In the genomic region with DNA sequence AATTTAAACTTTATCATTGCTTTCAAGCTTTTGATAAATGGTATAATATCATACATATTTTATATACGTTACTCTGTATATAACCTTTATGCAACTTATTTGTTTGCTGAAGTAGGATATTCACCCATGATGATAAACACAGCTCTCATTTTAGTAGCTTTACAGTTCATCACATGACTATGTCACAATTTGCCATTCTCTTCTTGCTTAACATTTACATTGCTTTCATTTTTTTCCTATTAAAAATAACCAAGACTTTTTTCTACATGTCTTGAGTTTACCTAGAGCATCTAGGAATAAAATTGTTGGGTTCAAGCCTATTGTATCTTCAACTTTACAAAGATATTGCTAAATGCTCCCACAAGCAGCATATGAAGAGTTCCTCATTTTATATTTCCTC, we compare ENCODE assay signal across 17 cellular contexts. TPM values are rescaled to one million over a fixed set of nuclear protein-coding genes. Genes with fewer than 3 reads are reported as not detected.
DNase-seq lines count a peak whose midpoint lies in the region; ATAC-seq, FAIRE-seq and TF ChIP-seq lines count a peak whose summit lies in the region.
"Had no signal": no experiment of that assay in that cellular context is flagged by ENCODE, and none has a peak within 500 bp of the region (broad histone marks: within the 10 kb centered on the region; RNA-seq: fewer than 3 reads in every experiment).

No MANE protein-coding gene starts in this region.

- intact Hi-C loops in left cardiac atrium (cut with DNase I): no loop called here

- H3K4me1 Mint-ChIP-seq in CD4-positive, CD25-positive, alpha-beta regulatory T cell: peaks cover 21 to 62% (median 52%) of the 10 kb centered on the region in 4 donors

- H3K27ac Mint-ChIP-seq in CD4-positive, CD25-positive, alpha-beta regulatory T cell: no peak overlapping the region
- H3K27ac Mint-ChIP-seq: effector memory CD8-positive, alpha-beta T cell had no signal

- peaks cover 30% of the 10 kb centered on the region for H3K36me3 ChIP-seq in CD4-positive, CD25-positive, alpha-beta regulatory T cell (ENCODE audit: control insufficient read depth, insufficient read depth, low read length)
- H3K36me3 ChIP-seq in adipocyte (ENCODE audit: control insufficient read depth, insufficient read depth, low read length, severe bottlenecking) (peaks cover 32% of the 10 kb centered on the region), H7 (replicated peaks; ENCODE audit: control insufficient read depth, insufficient read depth, low read length) (no peaks in the 10 kb centered on the region)

- peak overlapping the region; percentile 66 for H3K4me2 ChIP-seq in A549

- H3K4me3 ChIP-seq in A549: no peak overlapping the region
- H3K4me3 ChIP-seq in CD4-positive, CD25-positive, alpha-beta regulatory T cell (ENCODE audit: low read depth, low read length): no peak overlapping the region
- peak overlapping the region; percentile 30 for H3K4me3 ChIP-seq in adipocyte (ENCODE audit: low read length)
- no peak overlapping the region for H3K4me3 ChIP-seq in fibroblast of villous mesenchyme (ENCODE audit: low read depth, low read length)
- H3K4me3 ChIP-seq in H7 (ENCODE audit: insufficient read depth, low read depth, low read length): no peak overlapping the region

- H3K9me3 ChIP-seq in A549 (no peaks in the 10 kb centered on the region), adipocyte (ENCODE audit: control insufficient read depth, low read length) (no peaks in the 10 kb centered on the region)
- no peaks in the 10 kb centered on the region for H3K9me3 ChIP-seq in CD4-positive, CD25-positive, alpha-beta regulatory T cell (ENCODE audit: control insufficient read depth in 2 of 2, low read length in 2 of 2)

- no peak overlapping the region for H3K4me3 Mint-ChIP-seq in CD4-positive, CD25-positive, alpha-beta regulatory T cell
- H3K4me3 Mint-ChIP-seq: effector memory CD8-positive, alpha-beta T cell had no signal

- no peak for TF ChIP-seq RAD21 in A549 (conservative IDR thresholded peaks at IDR 0.05 in 1 of 2, IDR thresholded peaks at IDR 0.05 in 1 of 2)

- WGBS in A549 (ENCODE audit: missing lambda C conversion rate): 80% methylated on average over 1 of the region's 1 CpG

- no peak for TF ChIP-seq POLR2A in A549 (IDR thresholded peaks at IDR 0.05; ENCODE audit: low read length)

- FAIRE-seq in A549 (lab: Jason Lieb, UNC): no peak

- POLR2A ChIA-PET in A549 (lab: Yijun Ruan, JAX) (interaction anchor here (1.4 to 1.7 kb wide), 2 partner anchors 10 to 72 kb away, joined by 5 read pairs; no protein-coding TSS in a partner anchor), RWPE1 (lab: Yijun Ruan, JAX; ENCODE audit: low non-redundant PET) (no interaction called here)

- DNase-seq in A549 (ENCODE audit: low read depth in 1 of 2, low spot score in 1 of 2) (no peak), adipocyte (ENCODE audit: low read depth) (peak; percentile 72), fibroblast of villous mesenchyme (ENCODE audit: low read depth) (peak; percentile 74), left cardiac atrium (no peak), H7 (no peak), RWPE1 (ENCODE audit: low spot score) (no peak)
- no peak for DNase-seq in CD4-positive, CD25-positive, alpha-beta regulatory T cell
- no peak for DNase-seq in stimulated activated naive CD4-positive, alpha-beta T cell treated with Interleukin-2 at 50 U/mL for 16 hours (lab: John Stamatoyannopoulos, UW)
- DNase-seq: activated CD8-positive, alpha-beta memory T cell treated with anti-CD3 and anti-CD28 coated beads, Interleukin-2, amount 50 U/mL, for 48 hours; activated gamma-delta T cell; effector memory CD8-positive, alpha-beta T cell; foreskin keratinocyte; hypothalamus; NCI-H1436; NCI-H526; WERI-Rb-1 had no signal

- TF ChIP-seq EP300 in A549 (IDR thresholded peaks at IDR 0.05): no peak

- TF ChIP-seq CTCF in A549 (IDR thresholded peaks at IDR 0.05): no peak
- no peak for TF ChIP-seq CTCF in fibroblast of villous mesenchyme (IDR thresholded peaks at IDR 0.05; ENCODE audit: insufficient read depth, low read depth, low read length)
- TF ChIP-seq CTCF in RWPE1 (conservative IDR thresholded peaks at IDR 0.05; ENCODE audit: low read depth): no peak

- H3K27ac ChIP-seq in A549: peak overlapping the region in 1 of 2 experiments; percentile 19; a peak in 2 of 6 replicates
- H3K27ac ChIP-seq in CD4-positive, CD25-positive, alpha-beta regulatory T cell (ENCODE audit: insufficient read depth, low read length, poor library complexity, severe bottlenecking): peak overlapping the region; percentile 35
- H3K27ac ChIP-seq in RWPE1: no peak overlapping the region
- H3K27ac ChIP-seq: foreskin keratinocyte, WERI-Rb-1 had no signal

- H3K27me3 Mint-ChIP-seq in CD4-positive, CD25-positive, alpha-beta regulatory T cell: no peaks in the 10 kb centered on the region
- H3K27me3 Mint-ChIP-seq: effector memory CD8-positive, alpha-beta T cell had no signal

- no peak overlapping the region for H3K9ac ChIP-seq in adipocyte (ENCODE audit: low read length)

- H3K36me3 Mint-ChIP-seq in CD4-positive, CD25-positive, alpha-beta regulatory T cell: peaks cover 19% of the 10 kb centered on the region

- H3K4me1 ChIP-seq in A549 (peaks cover 58% of the 10 kb centered on the region), adipocyte (ENCODE audit: control insufficient read depth, insufficient read depth, low read length) (peaks cover 58% of the 10 kb centered on the region)
- H3K4me1 ChIP-seq in CD4-positive, CD25-positive, alpha-beta regulatory T cell (ENCODE audit: control insufficient read depth, insufficient read depth, low read length, poor library complexity, severe bottlenecking): peaks cover 35% of the 10 kb centered on the region
- H3K4me1 ChIP-seq: foreskin keratinocyte had no signal

- H3K27me3 ChIP-seq in CD4-positive, CD25-positive, alpha-beta regulatory T cell (ENCODE audit: control insufficient read depth, insufficient read depth, low read length): no peaks in the 10 kb centered on the region
- H3K27me3 ChIP-seq in adipocyte (replicated peaks; ENCODE audit: control insufficient read depth, insufficient read depth, low read length) (no peaks in the 10 kb centered on the region), H7 (ENCODE audit: control insufficient read depth, insufficient read depth, low read length) (no peaks in the 10 kb centered on the region)
- H3K27me3 ChIP-seq: foreskin keratinocyte had no signal

- CTCF ChIA-PET in A549 (lab: Yijun Ruan, JAX): interaction anchor here (1.2 to 1.5 kb wide), 2 partner anchors 11 to 72 kb away, joined by 3 to 4 read pairs; a partner anchor contains a TSS
- CTCF ChIA-PET in RWPE1 (lab: Yijun Ruan, JAX): interaction anchor here (0.6 to 1.0 kb wide), 2 partner anchors 28 to 72 kb away, joined by 3 read pairs; no protein-coding TSS in a partner anchor

- no peaks in the 10 kb centered on the region for H3K9me3 Mint-ChIP-seq in CD4-positive, CD25-positive, alpha-beta regulatory T cell
- H3K9me3 Mint-ChIP-seq: effector memory CD8-positive, alpha-beta T cell had no signal

- ATAC-seq in A549: no peak
- ATAC-seq in CD4-positive, CD25-positive, alpha-beta regulatory T cell (ENCODE audit: low read depth in 2 of 2): no peak
- ATAC-seq in left cardiac atrium: no peak
- ATAC-seq: effector memory CD8-positive, alpha-beta T cell; foreskin keratinocyte had no signal

TF ChIP-seq in A549, 52 proteins besides CTCF, POLR2A, EP300 and RAD21:
- TF ChIP-seq HEYL (CRISPR knock-in tag; IDR thresholded peaks at IDR 0.05) (no peak), MAZ (IDR thresholded peaks at IDR 0.05; ENCODE audit: borderline replicate concordance, low read depth, low read length) (no peak), HOXA7 (CRISPR knock-in tag; IDR thresholded peaks at IDR 0.05) (no peak), CBX8 (IDR thresholded peaks at IDR 0.05) (no peak), JUNB (IDR thresholded peaks at IDR 0.05) (no peak), ZFP36 (IDR thresholded peaks at IDR 0.05; ENCODE audit: borderline replicate concordance, partially characterized antibody) (no peak), RARB (CRISPR knock-in tag; IDR thresholded peaks at IDR 0.05) (no peak), MAFK (IDR thresholded peaks at IDR 0.05; ENCODE audit: partially characterized antibody) (no peak), BHLHE40 (IDR thresholded peaks at IDR 0.05; ENCODE audit: low read depth, low read length) (no peak), CHD4 (IDR thresholded peaks at IDR 0.05; ENCODE audit: borderline replicate concordance) (no peak), MYC (IDR thresholded peaks at IDR 0.05; ENCODE audit: borderline replicate concordance, low read length) (no peak), ZSCAN20 (CRISPR knock-in tag; IDR thresholded peaks at IDR 0.05) (no peak), KDM5A (IDR thresholded peaks at IDR 0.05) (no peak)
- TF ChIP-seq, protein P1, sequence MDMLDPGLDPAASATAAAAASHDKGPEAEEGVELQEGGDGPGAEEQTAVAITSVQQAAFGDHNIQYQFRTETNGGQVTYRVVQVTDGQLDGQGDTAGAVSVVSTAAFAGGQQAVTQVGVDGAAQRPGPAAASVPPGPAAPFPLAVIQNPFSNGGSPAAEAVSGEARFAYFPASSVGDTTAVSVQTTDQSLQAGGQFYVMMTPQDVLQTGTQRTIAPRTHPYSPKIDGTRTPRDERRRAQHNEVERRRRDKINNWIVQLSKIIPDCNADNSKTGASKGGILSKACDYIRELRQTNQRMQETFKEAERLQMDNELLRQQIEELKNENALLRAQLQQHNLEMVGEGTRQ (IDR thresholded peaks at IDR 0.05): no peak
TF ChIP-seq in A549: peak in this region for 0.

RNA-seq across cellular contexts. Expression of a gene that starts 54.0 kb away (rescaled TPM):
- polyA plus RNA-seq in A549 (2011; rRNA removed) (1.4 and 1.5 TPM in 2 replicates), A549 (2017; fragmentation: RNase III; extraction: RNeasy Plus Mini Kit Qiagen cat#74134 plus additional on column Dnase treatment) (0.29 to 0.63 TPM (median 0.53 TPM) in 3 replicates)
- 0.17 and 0.28 TPM in 2 replicates for polyA plus RNA-seq in A549 (2012; cell fraction: cytosol; rRNA removed)
- 0.29 and 0.34 TPM in 2 replicates for polyA plus RNA-seq in A549 (2012; cell fraction: nucleus; rRNA removed)
- polyA minus RNA-seq in A549 (2011; rRNA and poly(A)+ RNA removed): 2.2 and 3.1 TPM in 2 replicates
- total RNA-seq in CD4-positive, CD25-positive, alpha-beta regulatory T cell: 0.47 TPM
- under 1 TPM; 0.15 to 0.89 (median 0.50) TPM for polyA plus RNA-seq in CD4-positive, CD25-positive, alpha-beta regulatory T cell
- total RNA-seq in fibroblast of villous mesenchyme (2.6 and 4.3 TPM in 2 replicates), left cardiac atrium (under 1 TPM in 1 of 2 donors, not detected in 1; 0.55 TPM)
- 0.33 and 1.0 TPM in 2 replicates for total RNA-seq in H7 (2014; rRNA removed; shearing (Covaris generic))
- total RNA-seq: T-helper 1 cell treated with Interleukin-12 subunit alpha and Interleukin-12 subunit beta and Interleukin-4 antibody, amounts not matched to agents 30 ng/mL and 1 ng/mL, for 36 hours had no signal

Comparison
In these comparisons a context has a peak if more than half of its experiments do, and no peak if none do; other contexts are left out.
1. DNase-seq: peak in adipocyte (single experiment) and fibroblast of villous mesenchyme (single experiment); none in A549 (0 of 2), CD4-positive, CD25-positive, alpha-beta regulatory T cell (0 of 3), left cardiac atrium (single experiment), stimulated activated naive CD4-positive, alpha-beta T cell treated with Interleukin-2 at 50 U/mL for 16 hours (single experiment), H7 (single experiment) and RWPE1 (single experiment).